ENCODE assay signal across 1 cellular context in genomic region chr17:64004903-64005733, GRCh38.
TF ChIP-seq lines count a peak whose summit lies in the region.

No MANE protein-coding gene starts in this region.

TF ChIP-seq in K562, 482 proteins besides CTCF, POLR2A, EP300 and RAD21:
- no peak for TF ChIP-seq ZNF76 (CRISPR knock-in tag; IDR thresholded peaks at IDR 0.05; ENCODE audit: borderline replicate concordance)
- TF ChIP-seq MYBL2 (IDR thresholded peaks at IDR 0.05; ENCODE audit: low read depth): no peak
- no peak for TF ChIP-seq MYBL2 (CRISPR knock-in tag; IDR thresholded peaks at IDR 0.05; ENCODE audit: borderline replicate concordance)
- no peak for TF ChIP-seq JUND (IDR thresholded peaks at IDR 0.05; ENCODE audit: borderline replicate concordance, low read depth, low read length)
- TF ChIP-seq JUND (tag; IDR thresholded peaks at IDR 0.05; ENCODE audit: borderline replicate concordance, low read depth, low read length): no peak
- peak; percentile 89 for TF ChIP-seq ZNF263 (CRISPR knock-in tag; IDR thresholded peaks at IDR 0.05; ENCODE audit: borderline replicate concordance)
- no peak for TF ChIP-seq KAT8 (IDR thresholded peaks at IDR 0.05; ENCODE audit: low read depth)
- TF ChIP-seq SMARCA4 (IDR thresholded peaks at IDR 0.05): no peak
- TF ChIP-seq STAG1 (CRISPR knock-in tag; IDR thresholded peaks at IDR 0.05; ENCODE audit: borderline replicate concordance): no peak
- TF ChIP-seq KDM5B (IDR thresholded peaks at IDR 0.05; ENCODE audit: insufficient replicate concordance, low read depth, low read length): peak; percentile 3
- TF ChIP-seq KAT7 (CRISPR knock-in tag; IDR thresholded peaks at IDR 0.05; ENCODE audit: borderline replicate concordance): 0 out of 2 replicates have a peak, but pooled peaks have one; percentile 18
- no peak for TF ChIP-seq SAFB (IDR thresholded peaks at IDR 0.05; ENCODE audit: borderline replicate concordance, low read depth, low read length)
- TF ChIP-seq ZNF23 (CRISPR knock-in tag; IDR thresholded peaks at IDR 0.05): no peak
- no peak for TF ChIP-seq DEAF1 (CRISPR knock-in tag; IDR thresholded peaks at IDR 0.05)
- no peak for TF ChIP-seq SETDB1 (IDR thresholded peaks at IDR 0.05; ENCODE audit: low read length)
- no peak for TF ChIP-seq MNT (conservative IDR thresholded peaks at IDR 0.05)
- TF ChIP-seq HNRNPLL (IDR thresholded peaks at IDR 0.05; ENCODE audit: low read depth, low read length, poor library complexity, severe bottlenecking): no peak
- TF ChIP-seq BRCA1 (IDR thresholded peaks at IDR 0.05): no peak
- TF ChIP-seq BRCA1 (CRISPR knock-in tag; IDR thresholded peaks at IDR 0.05): no peak
- TF ChIP-seq GATAD2A (IDR thresholded peaks at IDR 0.05): no peak
- 0 out of 2 replicates have a peak, but pooled peaks have one; percentile 31 for TF ChIP-seq ZC3H4 (CRISPR knock-in tag; IDR thresholded peaks at IDR 0.05; ENCODE audit: borderline replicate concordance)
- no peak for TF ChIP-seq NFE2 (IDR thresholded peaks at IDR 0.05; ENCODE audit: low read depth)
- no peak for TF ChIP-seq NELFE (IDR thresholded peaks at IDR 0.05; ENCODE audit: insufficient read depth, insufficient read length)
- TF ChIP-seq AFF4 (CRISPR knock-in tag; IDR thresholded peaks at IDR 0.05): 0 out of 2 replicates have a peak, but pooled peaks have one; percentile 25
- no peak for TF ChIP-seq RBM17 (IDR thresholded peaks at IDR 0.05; ENCODE audit: borderline replicate concordance, low read depth, low read length)
- TF ChIP-seq RBFOX2 (IDR thresholded peaks at IDR 0.05; ENCODE audit: low read depth, low read length): peak; percentile 58
- no peak for TF ChIP-seq MAFK (IDR thresholded peaks at IDR 0.05; ENCODE audit: low read length)
- no peak for TF ChIP-seq ATF1 (CRISPR knock-in tag; IDR thresholded peaks at IDR 0.05)
- TF ChIP-seq ATF1 (tag; IDR thresholded peaks at IDR 0.05): no peak
- no peak for TF ChIP-seq ZNF778 (CRISPR knock-in tag; IDR thresholded peaks at IDR 0.05)
- peak; percentile 44; the same call in 1 of the 2 replicates for TF ChIP-seq POLR2G (IDR thresholded peaks at IDR 0.05; ENCODE audit: low read depth, low read length)
